In the genomic region with DNA sequence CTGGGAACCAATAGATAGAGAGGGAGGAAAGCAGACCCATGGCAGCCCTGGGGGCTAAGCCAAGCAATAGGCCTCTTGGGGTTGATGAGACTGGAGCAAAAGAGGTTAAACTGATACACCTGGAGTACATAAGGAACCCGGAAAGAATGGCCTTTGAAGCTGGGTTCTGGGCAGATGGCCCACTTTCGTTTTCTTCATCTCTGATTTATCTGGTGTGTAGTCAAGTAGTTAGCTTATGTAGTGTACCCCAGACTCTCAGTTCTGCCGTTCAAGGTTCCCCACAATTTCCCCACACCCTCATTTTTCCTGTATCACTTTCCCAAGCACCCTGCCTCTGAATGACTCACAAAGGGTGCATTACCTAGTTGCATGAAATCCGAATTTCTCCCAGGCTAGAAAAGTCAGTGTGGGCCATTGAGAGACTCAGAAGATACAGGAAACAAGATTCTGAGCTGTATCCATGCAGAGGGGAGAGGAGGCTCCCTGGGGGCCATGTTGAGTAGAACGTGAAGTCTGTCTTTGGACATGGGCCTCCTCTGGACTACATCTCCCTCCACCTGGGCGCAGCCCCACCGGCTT, we compare ENCODE assay signal across 17 cellular contexts.
DNase-seq lines count a peak whose midpoint lies in the region; ATAC-seq and TF ChIP-seq lines count a peak whose summit lies in the region.
"Had no signal": no experiment of that assay in that cellular context is flagged by ENCODE, and none has a peak within 500 bp of the region (broad histone marks: within the 10 kb centered on the region; RNA-seq: fewer than 3 reads in every experiment).

No MANE protein-coding gene starts in this region.

- no peaks in the 10 kb centered on the region for H3K36me3 Mint-ChIP-seq in endodermal cell (ENCODE audit: low read depth)
- H3K36me3 Mint-ChIP-seq in effector memory CD8-positive, alpha-beta T cell (ENCODE audit: insufficient read depth) = no peaks in the 10 kb centered on the region
- H3K36me3 Mint-ChIP-seq: IgD-negative memory B cell had no signal

- intact Hi-C loops in cardiac septum (cut with DNase I) (no loop called here), right cardiac atrium (cut with DNase I) (no loop called here), psoas muscle (cut with DNase I) (loop anchor here in 1 of 2 donors (10.0 kb wide), 1 partner anchor 137 kb away; no protein-coding TSS in a partner anchor)

- H3K9me3 ChIP-seq in right cardiac atrium (ENCODE audit: control insufficient read depth, low read length) (no peaks in the 10 kb centered on the region), endodermal cell (ENCODE audit: control insufficient read depth, low read length) (no peaks in the 10 kb centered on the region), psoas muscle (no peaks in the 10 kb centered on the region), upper lobe of left lung (no peaks in the 10 kb centered on the region)

- H3K4me3 ChIP-seq in right cardiac atrium (ENCODE audit: low read length) (no peak overlapping the region), endodermal cell (ENCODE audit: low read length) (no peak overlapping the region), psoas muscle (no peak overlapping the region), upper lobe of left lung (no peak overlapping the region)

- 73% methylated on average over 7 of the region's 7 CpGs for WGBS in right cardiac atrium
- 84 to 100% methylated on average over 3 to 7 of the region's 7 CpGs for WGBS in endodermal cell (ENCODE audit: insufficient coverage in 1 of 2, insufficient read length in 1 of 2), 2 experiments
- 37 to 71% (median 49%) methylated on average over 7 of the region's 7 CpGs for WGBS in psoas muscle, 3 donors
- 73 to 76% methylated on average over 7 of the region's 7 CpGs for WGBS in upper lobe of left lung, 2 donors

- no peak overlapping the region for H3K9ac ChIP-seq in endodermal cell (ENCODE audit: extremely low read depth, low read length, poor library complexity, severe bottlenecking)

- H3K27me3 ChIP-seq in right cardiac atrium (ENCODE audit: control insufficient read depth, insufficient read depth) (no peaks in the 10 kb centered on the region), endodermal cell (ENCODE audit: control insufficient read depth, insufficient read depth, low read length, poor library complexity, severe bottlenecking) (no peaks in the 10 kb centered on the region), psoas muscle (ENCODE audit: insufficient read depth in 3 of 3, low read length in 2 of 3) (no peaks in the 10 kb centered on the region), upper lobe of left lung (no peaks in the 10 kb centered on the region)

- no peaks in the 10 kb centered on the region for H3K27me3 Mint-ChIP-seq in endodermal cell (ENCODE audit: insufficient read depth)
- peaks cover 6 to 8% of the 10 kb centered on the region in 2 donors for H3K27me3 Mint-ChIP-seq in effector memory CD8-positive, alpha-beta T cell
- H3K27me3 Mint-ChIP-seq: IgD-negative memory B cell had no signal

- ATAC-seq in right cardiac atrium (no peak), psoas muscle (no peak), upper lobe of left lung (ENCODE audit: low FRiP score in 2 of 2) (no peak)
- no peak for ATAC-seq in effector memory CD8-positive, alpha-beta T cell (replicated peaks)

- TF ChIP-seq CTCF in endodermal cell (conservative IDR thresholded peaks at IDR 0.05) (no peak), psoas muscle (IDR thresholded peaks at IDR 0.05) (no peak), upper lobe of left lung (IDR thresholded peaks at IDR 0.05) (no peak)

- H3K4me1 Mint-ChIP-seq in endodermal cell = peaks cover 27% of the 10 kb centered on the region
- H3K4me1 Mint-ChIP-seq in effector memory CD8-positive, alpha-beta T cell (ENCODE audit: low read depth in 2 of 2) = peaks cover 0 to 22% of the 10 kb centered on the region in 2 donors
- H3K4me1 Mint-ChIP-seq: IgD-negative memory B cell had no signal

- no peak for TF ChIP-seq EP300 in upper lobe of left lung (IDR thresholded peaks at IDR 0.05)

- peaks cover 6% of the 10 kb centered on the region for H3K4me1 ChIP-seq in right cardiac atrium (ENCODE audit: control insufficient read depth, insufficient read depth, low read length)
- peaks cover 11% of the 10 kb centered on the region for H3K4me1 ChIP-seq in endodermal cell (ENCODE audit: control insufficient read depth, insufficient read depth, low read length)
- peaks cover 51% of the 10 kb centered on the region for H3K4me1 ChIP-seq in psoas muscle
- no peaks in the 10 kb centered on the region for H3K4me1 ChIP-seq in upper lobe of left lung

- H3K27ac Mint-ChIP-seq in endodermal cell = no peak overlapping the region
- H3K27ac Mint-ChIP-seq in effector memory CD8-positive, alpha-beta T cell = no peak overlapping the region
- H3K27ac Mint-ChIP-seq: IgD-negative memory B cell had no signal

- peak; percentile 58 for DNase-seq in cardiac septum (ENCODE audit: low spot score)
- DNase-seq in right cardiac atrium = no peak
- DNase-seq in RPMI8226 = peak; percentile 49
- DNase-seq in endodermal cell = peak; percentile 24
- no peak for DNase-seq in psoas muscle
- DNase-seq in DMS 273 treated with DMSO at 0.1 percent for 48 hours (lab: John Stamatoyannopoulos, UW) = no peak
- DNase-seq in effector memory CD8-positive, alpha-beta T cell = no peak
- DNase-seq in upper lobe of left lung = no peak
- DNase-seq: C1 segment of cervical spinal cord; MV-4-11; NCI-H1417; NCI-H2029; NCI-H2171; NCI-H446; NCI-H69; NK-92 treated with Interleukin-12 subunit alpha and Interleukin-12 subunit beta, amount 100 ng/mL, for 24 hours had no signal

- H3K27ac ChIP-seq in right cardiac atrium (ENCODE audit: low read length) (no peak overlapping the region), endodermal cell (ENCODE audit: low read depth, low read length) (no peak overlapping the region), psoas muscle (peak overlapping the region; percentile 50), upper lobe of left lung (no peak overlapping the region)

- no peak for TF ChIP-seq POLR2A in upper lobe of left lung (IDR thresholded peaks at IDR 0.05)

- no peaks in the 10 kb centered on the region for H3K9me3 Mint-ChIP-seq in endodermal cell
- no peaks in the 10 kb centered on the region for H3K9me3 Mint-ChIP-seq in effector memory CD8-positive, alpha-beta T cell
- H3K9me3 Mint-ChIP-seq: IgD-negative memory B cell had no signal

- H3K36me3 ChIP-seq in endodermal cell (ENCODE audit: control insufficient read depth, insufficient read depth, low read length) (no peaks in the 10 kb centered on the region), psoas muscle (ENCODE audit: insufficient read depth in 1 of 2, low read depth in 1 of 2) (no peaks in the 10 kb centered on the region), upper lobe of left lung (no peaks in the 10 kb centered on the region)

- no peak overlapping the region for H3K4me3 Mint-ChIP-seq in endodermal cell
- no peak overlapping the region for H3K4me3 Mint-ChIP-seq in effector memory CD8-positive, alpha-beta T cell
- H3K4me3 Mint-ChIP-seq: IgD-negative memory B cell had no signal

Comparison
In these comparisons a context has a peak if more than half of its experiments do, and no peak if none do; other contexts are left out.
1. DNase-seq: peak in cardiac septum (single experiment), RPMI8226 (single experiment) and endodermal cell (single experiment); none in right cardiac atrium (0 of 3), psoas muscle (0 of 2), DMS 273 treated with DMSO at 0.1 percent for 48 hours (single experiment), effector memory CD8-positive, alpha-beta T cell (0 of 3) and upper lobe of left lung (0 of 2).